8 cellular contexts compared by ENCODE assay signal in the genomic region with DNA sequence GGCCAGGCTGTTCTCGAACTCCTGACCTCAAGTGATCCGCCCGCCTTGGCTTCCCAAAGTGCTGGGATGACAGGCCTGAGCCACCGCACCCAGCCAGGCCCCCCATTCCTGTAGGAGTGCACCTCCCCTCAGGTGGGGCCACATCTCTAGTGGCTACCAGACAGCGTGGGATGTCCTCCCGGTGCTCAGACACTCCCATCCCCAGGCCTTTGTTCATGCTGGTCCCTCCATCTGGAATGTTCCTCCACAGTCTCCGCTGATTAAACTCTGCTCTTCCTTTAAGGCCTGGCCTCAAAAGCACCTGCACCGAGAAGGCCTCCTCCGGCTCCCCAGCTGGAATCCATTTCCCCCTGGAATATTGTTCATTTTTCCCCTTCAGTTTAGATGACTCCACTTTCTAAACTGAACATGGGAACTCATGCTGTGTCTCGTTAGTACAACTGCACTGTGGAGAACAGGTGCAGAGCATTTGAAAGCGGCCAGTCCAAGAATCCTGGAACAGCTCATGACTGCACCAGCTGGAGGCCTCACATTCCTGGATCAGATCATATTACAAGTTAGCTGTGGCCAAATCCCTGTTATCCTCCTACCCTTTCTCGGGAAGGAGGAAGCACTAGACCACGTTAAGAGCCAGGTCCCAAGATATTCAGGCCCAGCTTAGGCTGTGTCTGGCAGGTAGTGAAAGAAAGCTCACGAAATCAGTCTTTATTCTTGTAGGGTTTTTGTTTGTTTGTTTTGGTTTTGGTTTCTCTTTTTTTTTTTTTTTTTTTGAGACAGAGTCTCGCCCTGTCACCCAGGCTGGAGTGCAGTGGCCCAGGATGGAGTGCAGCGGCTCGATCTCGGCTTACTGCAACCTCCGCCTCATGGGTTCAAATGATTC. TPM values are rescaled to one million over a fixed set of nuclear protein-coding genes. Genes with fewer than 3 reads are reported as not detected.
DNase-seq lines count a peak whose midpoint lies in the region; ATAC-seq and TF ChIP-seq lines count a peak whose summit lies in the region.

No MANE protein-coding gene starts in this region.

- H3K4me1 ChIP-seq in MM.1S (ENCODE audit: low read length), result no peaks in the 10 kb centered on the region

- no peaks in the 10 kb centered on the region for H3K36me3 ChIP-seq in MM.1S (replicated peaks; ENCODE audit: insufficient read depth, low read length)

- peak overlapping the region; percentile 30; the same call in 1 of the 2 replicates for H3K9ac ChIP-seq in MM.1S (ENCODE audit: low read length)

- H3K4me3 ChIP-seq in MM.1S (ENCODE audit: low read length) (peak overlapping the region; percentile 14; the same call in 1 of the 2 replicates), skeletal muscle cell (ENCODE audit: low read depth, low read length) (no peak overlapping the region)

- no peaks in the 10 kb centered on the region for H3K79me2 ChIP-seq in MM.1S (ENCODE audit: low read length)

- H2AFZ ChIP-seq in MM.1S (ENCODE audit: low read length), result peak overlapping the region; percentile 85

- H3K27ac ChIP-seq in MM.1S (ENCODE audit: low read length), result peak overlapping the region; percentile 52; the same call in 1 of the 2 replicates

- H3K27me3 Mint-ChIP-seq in activated T-helper 1 cell treated with anti-CD3 and anti-CD28 coated beads, Interleukin-12 subunit alpha, Interleukin-12 subunit beta, Interleukin-2, Interleukin-4 antibody, amounts not matched to agents 30 ng/mL and 10 ng/mL and 1 ng/mL, durations not matched to agents 14 hours and 24 hours and 36 hours (ENCODE audit: insufficient read depth), result peaks cover 9% of the 10 kb centered on the region
- H3K27me3 Mint-ChIP-seq in activated T-cell treated with anti-CD3 and anti-CD28 coated beads, Interleukin-2, amount 50 U/mL, for 24 hours, result no peaks in the 10 kb centered on the region
- peaks cover 0 to 6% (median 4%) of the 10 kb centered on the region in 3 donors for H3K27me3 Mint-ChIP-seq in CD14-positive monocyte (ENCODE audit: low read depth in 3 of 3)
- peaks cover 3% of the 10 kb centered on the region for H3K27me3 Mint-ChIP-seq in activated CD4-positive, alpha-beta T cell treated with anti-CD3 and anti-CD28 coated beads, Interleukin-2, amount 10 ng/mL, durations not matched to agents 24 days and 14 days

- H3K9me3 ChIP-seq in MM.1S (replicated peaks; ENCODE audit: insufficient read depth, low read length), result no peaks in the 10 kb centered on the region

- H3K36me3 Mint-ChIP-seq in activated T-helper 1 cell treated with anti-CD3 and anti-CD28 coated beads, Interleukin-12 subunit alpha, Interleukin-12 subunit beta, Interleukin-2, Interleukin-4 antibody, amounts not matched to agents 30 ng/mL and 10 ng/mL and 1 ng/mL, durations not matched to agents 14 hours and 24 hours and 36 hours (ENCODE audit: low read depth), result no peaks in the 10 kb centered on the region
- no peaks in the 10 kb centered on the region for H3K36me3 Mint-ChIP-seq in activated T-cell treated with anti-CD3 and anti-CD28 coated beads, Interleukin-2, amount 50 U/mL, for 24 hours (ENCODE audit: low read depth)
- no peaks in the 10 kb centered on the region for H3K36me3 Mint-ChIP-seq in CD14-positive monocyte
- no peaks in the 10 kb centered on the region for H3K36me3 Mint-ChIP-seq in activated CD4-positive, alpha-beta T cell treated with anti-CD3 and anti-CD28 coated beads, Interleukin-2, amount 10 ng/mL, durations not matched to agents 24 days and 14 days (ENCODE audit: low read depth)

- H4K20me1 ChIP-seq in MM.1S (ENCODE audit: insufficient read depth, low read length), result no peaks in the 10 kb centered on the region

- intact Hi-C loops in activated T-helper 1 cell treated with anti-CD3 and anti-CD28 coated beads, Interleukin-12 subunit alpha, Interleukin-12 subunit beta, Interleukin-2, Interleukin-4 antibody, amounts not matched to agents 30 ng/mL and 10 ng/mL and 1 ng/mL, durations not matched to agents 14 hours and 24 hours and 36 hours (cut with micrococcal nuclease), result no loop called here
- intact Hi-C loops in left ventricle myocardium superior (cut with micrococcal nuclease) (no loop called here), CD14-positive monocyte (cut with micrococcal nuclease) (no loop called here)
- intact Hi-C loops in activated CD4-positive, alpha-beta T cell treated with anti-CD3 and anti-CD28 coated beads, Interleukin-2, amount 10 ng/mL, durations not matched to agents 24 days and 14 days (cut with micrococcal nuclease), result no loop called here

- DNase-seq in AG08395 (ENCODE audit: low spot score) (peak; percentile 81), MM.1S (peak; percentile 40), left ventricle myocardium superior (peak; percentile 50), skeletal muscle cell (ENCODE audit: low read depth) (peak; percentile 49), CD14-positive monocyte (ENCODE audit: low spot score) (no peak)
- no peak for DNase-seq in activated T-helper 1 cell treated with anti-CD3 and anti-CD28 coated beads, Interleukin-12 subunit alpha, Interleukin-12 subunit beta, Interleukin-2, Interleukin-4 antibody, amounts not matched to agents 30 ng/mL and 10 ng/mL and 1 ng/mL, durations not matched to agents 14 hours and 24 hours and 36 hours (ENCODE audit: low spot score)
- DNase-seq in activated T-cell treated with anti-CD3 and anti-CD28 coated beads, Interleukin-2, amount 50 U/mL, for 24 hours, result no peak
- DNase-seq in activated CD4-positive, alpha-beta T cell treated with anti-CD3 and anti-CD28 coated beads, Interleukin-2, amount 10 ng/mL, durations not matched to agents 24 days and 14 days, result no peak

- H3K27ac Mint-ChIP-seq in activated T-helper 1 cell treated with anti-CD3 and anti-CD28 coated beads, Interleukin-12 subunit alpha, Interleukin-12 subunit beta, Interleukin-2, Interleukin-4 antibody, amounts not matched to agents 30 ng/mL and 10 ng/mL and 1 ng/mL, durations not matched to agents 14 hours and 24 hours and 36 hours, result peak overlapping the region; percentile 36
- H3K27ac Mint-ChIP-seq in activated T-cell treated with anti-CD3 and anti-CD28 coated beads, Interleukin-2, amount 50 U/mL, for 24 hours, result no peak overlapping the region
- peak overlapping the region in 2 of 7 donors; percentile 13 to 30 for H3K27ac Mint-ChIP-seq in CD14-positive monocyte
- no peak overlapping the region for H3K27ac Mint-ChIP-seq in activated CD4-positive, alpha-beta T cell treated with anti-CD3 and anti-CD28 coated beads, Interleukin-2, amount 10 ng/mL, durations not matched to agents 24 days and 14 days

- peak overlapping the region; percentile 47; the same call in 1 of the 2 replicates for H3K4me2 ChIP-seq in MM.1S (ENCODE audit: low read depth, low read length)

- ATAC-seq in left ventricle myocardium superior, result peak; percentile 98

- H3K9me2 ChIP-seq in MM.1S (replicated peaks; ENCODE audit: insufficient read depth, low read length), result no peaks in the 10 kb centered on the region

- H3K9me3 Mint-ChIP-seq in activated T-helper 1 cell treated with anti-CD3 and anti-CD28 coated beads, Interleukin-12 subunit alpha, Interleukin-12 subunit beta, Interleukin-2, Interleukin-4 antibody, amounts not matched to agents 30 ng/mL and 10 ng/mL and 1 ng/mL, durations not matched to agents 14 hours and 24 hours and 36 hours, result no peaks in the 10 kb centered on the region
- no peaks in the 10 kb centered on the region for H3K9me3 Mint-ChIP-seq in activated T-cell treated with anti-CD3 and anti-CD28 coated beads, Interleukin-2, amount 50 U/mL, for 24 hours
- H3K9me3 Mint-ChIP-seq in CD14-positive monocyte, result no peaks in the 10 kb centered on the region
- H3K9me3 Mint-ChIP-seq in activated CD4-positive, alpha-beta T cell treated with anti-CD3 and anti-CD28 coated beads, Interleukin-2, amount 10 ng/mL, durations not matched to agents 24 days and 14 days, result no peaks in the 10 kb centered on the region

- H3K4me1 Mint-ChIP-seq in activated T-helper 1 cell treated with anti-CD3 and anti-CD28 coated beads, Interleukin-12 subunit alpha, Interleukin-12 subunit beta, Interleukin-2, Interleukin-4 antibody, amounts not matched to agents 30 ng/mL and 10 ng/mL and 1 ng/mL, durations not matched to agents 14 hours and 24 hours and 36 hours (ENCODE audit: low read depth), result peaks cover 6% of the 10 kb centered on the region
- peaks cover 2% of the 10 kb centered on the region for H3K4me1 Mint-ChIP-seq in activated T-cell treated with anti-CD3 and anti-CD28 coated beads, Interleukin-2, amount 50 U/mL, for 24 hours (ENCODE audit: low read depth)
- H3K4me1 Mint-ChIP-seq in CD14-positive monocyte, result peaks cover 9% of the 10 kb centered on the region
- H3K4me1 Mint-ChIP-seq in activated CD4-positive, alpha-beta T cell treated with anti-CD3 and anti-CD28 coated beads, Interleukin-2, amount 10 ng/mL, durations not matched to agents 24 days and 14 days, result peaks cover 6% of the 10 kb centered on the region

- H3F3A ChIP-seq in MM.1S (ENCODE audit: insufficient read depth, low read length), result no peaks in the 10 kb centered on the region

- no peak overlapping the region for H3K4me3 Mint-ChIP-seq in activated T-helper 1 cell treated with anti-CD3 and anti-CD28 coated beads, Interleukin-12 subunit alpha, Interleukin-12 subunit beta, Interleukin-2, Interleukin-4 antibody, amounts not matched to agents 30 ng/mL and 10 ng/mL and 1 ng/mL, durations not matched to agents 14 hours and 24 hours and 36 hours
- H3K4me3 Mint-ChIP-seq in activated T-cell treated with anti-CD3 and anti-CD28 coated beads, Interleukin-2, amount 50 U/mL, for 24 hours, result no peak overlapping the region
- no peak overlapping the region for H3K4me3 Mint-ChIP-seq in CD14-positive monocyte
- H3K4me3 Mint-ChIP-seq in activated CD4-positive, alpha-beta T cell treated with anti-CD3 and anti-CD28 coated beads, Interleukin-2, amount 10 ng/mL, durations not matched to agents 24 days and 14 days, result no peak overlapping the region

- no peak for TF ChIP-seq CTCF in MM.1S (IDR thresholded peaks at IDR 0.05; ENCODE audit: low read length)
- no peak for TF ChIP-seq CTCF in CD14-positive monocyte (IDR thresholded peaks at IDR 0.05)

- H3K27me3 ChIP-seq in MM.1S (replicated peaks; ENCODE audit: insufficient read depth, low read length), result no peaks in the 10 kb centered on the region

RNA-seq across cellular contexts. Expression of gene PRRC2B, which starts 10.8 kb away (rescaled TPM):
- 103 and 108 TPM in 2 replicates for total RNA-seq in activated T-helper 1 cell treated with anti-CD3 and anti-CD28 coated beads, Interleukin-12 subunit alpha, Interleukin-12 subunit beta, Interleukin-2, Interleukin-4 antibody, amounts not matched to agents 30 ng/mL and 10 ng/mL and 1 ng/mL, durations not matched to agents 14 hours and 24 hours and 36 hours
- 144 TPM for total RNA-seq in left ventricle myocardium superior
- 1 to 10 TPM; 2.8 to 8.6 TPM for polyA plus RNA-seq in CD14-positive monocyte
- 114 and 128 TPM in 2 replicates for total RNA-seq in activated CD4-positive, alpha-beta T cell treated with anti-CD3 and anti-CD28 coated beads, Interleukin-2, amount 10 ng/mL, durations not matched to agents 24 days and 14 days

Comparison
In these comparisons a context has a peak if more than half of its experiments do, and no peak if none do; other contexts are left out.
1. DNase-seq: peak in AG08395 (single experiment), MM.1S (single experiment), left ventricle myocardium superior (single experiment) and skeletal muscle cell (single experiment); none in activated T-helper 1 cell treated with anti-CD3 and anti-CD28 coated beads, Interleukin-12 subunit alpha, Interleukin-12 subunit beta, Interleukin-2, Interleukin-4 antibody, amounts not matched to agents 30 ng/mL and 10 ng/mL and 1 ng/mL, durations not matched to agents 14 hours and 24 hours and 36 hours (single experiment), activated T-cell treated with anti-CD3 and anti-CD28 coated beads, Interleukin-2, amount 50 U/mL, for 24 hours (single experiment), CD14-positive monocyte (single experiment) and activated CD4-positive, alpha-beta T cell treated with anti-CD3 and anti-CD28 coated beads, Interleukin-2, amount 10 ng/mL, durations not matched to agents 24 days and 14 days (single experiment).